Comparison of ENCODE assay signal across 17 cellular contexts in the genomic region with DNA sequence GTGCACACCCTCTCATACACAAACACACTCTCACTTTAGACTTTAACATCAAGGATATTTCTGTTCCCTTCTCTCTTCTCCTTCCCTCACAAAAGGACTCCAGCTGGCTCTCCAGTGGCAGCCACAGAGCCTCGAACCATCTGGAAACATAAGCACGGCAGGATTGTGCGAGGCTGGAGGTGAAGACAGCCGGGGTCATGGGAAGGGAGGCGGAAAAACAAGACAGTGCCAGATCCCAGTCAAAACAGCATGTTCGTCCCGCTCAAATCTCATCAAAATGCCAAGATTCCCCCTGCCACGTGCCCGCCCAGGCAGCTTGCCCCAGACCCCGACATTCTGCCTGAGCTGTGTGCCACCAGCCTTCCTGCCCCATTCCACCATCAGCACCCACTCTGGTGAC.
DNase-seq lines count a peak whose midpoint lies in the region; ATAC-seq and TF ChIP-seq lines count a peak whose summit lies in the region.
"Had no signal": no experiment of that assay in that cellular context is flagged by ENCODE, and none has a peak within 500 bp of the region (broad histone marks: within the 10 kb centered on the region; RNA-seq: fewer than 3 reads in every experiment).

No MANE protein-coding gene starts in this region.

- no peaks in the 10 kb centered on the region for H3K79me2 ChIP-seq in PC-9 (ENCODE audit: low read depth)

- H3K4me2 ChIP-seq in PC-9, result peak overlapping the region; percentile 60

- H3K4me3 ChIP-seq in PC-9 (no peak overlapping the region), heart right ventricle (no peak overlapping the region), urinary bladder (ENCODE audit: low read depth, low read length) (no peak overlapping the region)

- no peak overlapping the region for H3K4me3 Mint-ChIP-seq in activated naive CD8-positive, alpha-beta T cell treated with anti-CD3 and anti-CD28 coated beads, Interleukin-2, amount 10 ng/mL, durations not matched to agents 7 days and 5 days
- no peak overlapping the region for H3K4me3 Mint-ChIP-seq in activated naive CD8-positive, alpha-beta T cell treated with anti-CD3 and anti-CD28 coated beads, Interleukin-2, amount 50 U/mL, for 24 hours
- H3K4me3 Mint-ChIP-seq: WTC11 had no signal

- no peaks in the 10 kb centered on the region for H3K9me3 Mint-ChIP-seq in activated naive CD8-positive, alpha-beta T cell treated with anti-CD3 and anti-CD28 coated beads, Interleukin-2, amount 10 ng/mL, durations not matched to agents 7 days and 5 days
- no peaks in the 10 kb centered on the region for H3K9me3 Mint-ChIP-seq in activated naive CD8-positive, alpha-beta T cell treated with anti-CD3 and anti-CD28 coated beads, Interleukin-2, amount 50 U/mL, for 24 hours
- H3K9me3 Mint-ChIP-seq: WTC11 had no signal

- TF ChIP-seq CTCF in PC-9 (conservative IDR thresholded peaks at IDR 0.05) (no peak), heart right ventricle (IDR thresholded peaks at IDR 0.05) (no peak)

- H3K9me2 ChIP-seq in PC-9 (ENCODE audit: insufficient read depth), result no peaks in the 10 kb centered on the region

- CTCF ChIA-PET in PC-9 (lab: Charles Lee), result no interaction called here

- peaks cover 3% of the 10 kb centered on the region for H3K27me3 Mint-ChIP-seq in activated naive CD8-positive, alpha-beta T cell treated with anti-CD3 and anti-CD28 coated beads, Interleukin-2, amount 10 ng/mL, durations not matched to agents 7 days and 5 days
- peaks cover under 1% of the 10 kb centered on the region for H3K27me3 Mint-ChIP-seq in activated naive CD8-positive, alpha-beta T cell treated with anti-CD3 and anti-CD28 coated beads, Interleukin-2, amount 50 U/mL, for 24 hours

- no peaks in the 10 kb centered on the region for H3K36me3 Mint-ChIP-seq in activated naive CD8-positive, alpha-beta T cell treated with anti-CD3 and anti-CD28 coated beads, Interleukin-2, amount 10 ng/mL, durations not matched to agents 7 days and 5 days
- no peaks in the 10 kb centered on the region for H3K36me3 Mint-ChIP-seq in activated naive CD8-positive, alpha-beta T cell treated with anti-CD3 and anti-CD28 coated beads, Interleukin-2, amount 50 U/mL, for 24 hours (ENCODE audit: low read depth)
- H3K36me3 Mint-ChIP-seq: WTC11 had no signal

- H3K27me3 ChIP-seq in PC-9 (ENCODE audit: insufficient read depth, low read depth) (no peaks in the 10 kb centered on the region; the same call in 1 of the 2 replicates), heart right ventricle (no peaks in the 10 kb centered on the region)

- no peak overlapping the region for H2AFZ ChIP-seq in PC-9

- H3K9me3 ChIP-seq in PC-9 (ENCODE audit: insufficient read depth, low read depth), result no peaks in the 10 kb centered on the region
- H3K9me3 ChIP-seq in heart right ventricle, result no peaks in the 10 kb centered on the region

- peaks cover 7% of the 10 kb centered on the region for H3K4me1 Mint-ChIP-seq in activated naive CD8-positive, alpha-beta T cell treated with anti-CD3 and anti-CD28 coated beads, Interleukin-2, amount 10 ng/mL, durations not matched to agents 7 days and 5 days
- H3K4me1 Mint-ChIP-seq in activated naive CD8-positive, alpha-beta T cell treated with anti-CD3 and anti-CD28 coated beads, Interleukin-2, amount 50 U/mL, for 24 hours, result no peaks in the 10 kb centered on the region

- H3K4me1 ChIP-seq in PC-9 (replicated peaks; ENCODE audit: insufficient read depth) (peaks cover 50% of the 10 kb centered on the region), heart right ventricle (peaks cover 9 to 39% (median 28%) of the 10 kb centered on the region in 9 donors), urinary bladder (ENCODE audit: insufficient read depth) (no peaks in the 10 kb centered on the region)

- no TSS peak for BruUV-seq in PC-9 (replicated peaks; lab: Mats Ljungman, UMichigan)

- H3F3A ChIP-seq in PC-9 (ENCODE audit: insufficient read depth, low read depth), result peaks cover 29% of the 10 kb centered on the region

- POLR2A ChIA-PET in activated naive CD8-positive, alpha-beta T cell treated with anti-CD3 and anti-CD28 coated beads, Interleukin-2, amount 10 ng/mL, durations not matched to agents 7 days and 5 days (lab: Charles Lee), result no interaction called here
- POLR2A ChIA-PET in PC-9 (lab: Charles Lee; ENCODE audit: unreplicated experiment), result no interaction called here

- intact Hi-C loops in PC-9 (cut with micrococcal nuclease; ENCODE audit: unreplicated experiment) (loop anchor here (5.0 kb wide), 2 partner anchors 197 to 433 kb away; no protein-coding TSS in a partner anchor), heart right ventricle (cut with DNase I) (loop anchor here in 3 of 10 donors (5.0 to 10.0 kb wide), 3 partner anchors 192 to 216 kb away; no protein-coding TSS in a partner anchor)

- H3K36me3 ChIP-seq in PC-9 (ENCODE audit: low read depth) (no peaks in the 10 kb centered on the region), heart right ventricle (no peaks in the 10 kb centered on the region), urinary bladder (ENCODE audit: insufficient read depth) (no peaks in the 10 kb centered on the region)

- no peak for ATAC-seq in activated naive CD8-positive, alpha-beta T cell treated with anti-CD3 and anti-CD28 coated beads, Interleukin-2, amount 10 ng/mL, durations not matched to agents 7 days and 5 days (ENCODE audit: low read depth)
- no peak for ATAC-seq in activated naive CD8-positive, alpha-beta T cell treated with anti-CD3 and anti-CD28 coated beads, Interleukin-2, amount 50 U/mL, for 24 hours
- ATAC-seq in heart right ventricle, result peak in 7 of 8 donors; percentile 19 to 69 (median 49)
- ATAC-seq: PC-3, WTC11 had no signal

- WGBS in heart right ventricle, 2 donors, result 38 to 41% methylated on average over 10 of the region's 10 CpGs
- 61% methylated on average over 10 of the region's 10 CpGs for WGBS in urinary bladder

- peak overlapping the region; percentile 45; the same call in 1 of the 2 replicates for H3K27ac ChIP-seq in PC-9
- H3K27ac ChIP-seq in heart right ventricle, result peak overlapping the region in 4 of 10 donors; percentile 2 to 54 (median 22)
- peak overlapping the region; percentile 67 for H3K27ac ChIP-seq in urinary bladder (ENCODE audit: low read depth)

- DNase-seq in activated naive CD8-positive, alpha-beta T cell treated with anti-CD3 and anti-CD28 coated beads, Interleukin-2, amount 10 ng/mL, durations not matched to agents 7 days and 5 days, result no peak
- DNase-seq in activated naive CD8-positive, alpha-beta T cell treated with anti-CD3 and anti-CD28 coated beads, Interleukin-2, amount 50 U/mL, for 24 hours, result no peak
- DNase-seq in PC-9 (no peak), heart right ventricle (peak in 1 of 2 donors; percentile 9), OCI-M1 (lab: John Stamatoyannopoulos, UW) (no peak), SHP77 (lab: John Stamatoyannopoulos, UW) (no peak), DMS114 treated with DMSO at 0.1 percent for 48 hours (lab: John Stamatoyannopoulos, UW; ENCODE audit: unreplicated experiment) (no peak)
- DNase-seq: activated gamma-delta T cell; effector CD4-positive, alpha-beta T cell; H7; Kasumi-1; kidney glomerular epithelial cell; NCI-H510A; SW 1271 had no signal

- H4K20me1 ChIP-seq in PC-9 (ENCODE audit: insufficient read depth), result 0 out of 2 replicates have a peak, but pooled peaks cover 3% of the 10 kb centered on the region

- peak overlapping the region; percentile 1 for H3K27ac Mint-ChIP-seq in activated naive CD8-positive, alpha-beta T cell treated with anti-CD3 and anti-CD28 coated beads, Interleukin-2, amount 10 ng/mL, durations not matched to agents 7 days and 5 days
- H3K27ac Mint-ChIP-seq in activated naive CD8-positive, alpha-beta T cell treated with anti-CD3 and anti-CD28 coated beads, Interleukin-2, amount 50 U/mL, for 24 hours, result no peak overlapping the region
- H3K27ac Mint-ChIP-seq: WTC11 had no signal

Comparison
In these comparisons a context has a peak if more than half of its experiments do, and no peak if none do; other contexts are left out.
1. ATAC-seq: peak in heart right ventricle (7 of 8); none in activated naive CD8-positive, alpha-beta T cell treated with anti-CD3 and anti-CD28 coated beads, Interleukin-2, amount 10 ng/mL, durations not matched to agents 7 days and 5 days (single experiment) and activated naive CD8-positive, alpha-beta T cell treated with anti-CD3 and anti-CD28 coated beads, Interleukin-2, amount 50 U/mL, for 24 hours (single experiment).